ENCODE assay signal across 38 cellular contexts in genomic region chr12:4499186-4499585, GRCh38. TPM values are rescaled to one million over a fixed set of nuclear protein-coding genes. Genes with fewer than 3 reads are reported as not detected.
"Had no signal": no experiment of that assay in that cellular context is flagged by ENCODE, and none has a peak within 500 bp of the region (broad histone marks: within the 10 kb centered on the region; RNA-seq: fewer than 3 reads in every experiment).

No MANE protein-coding gene starts in this region.

- H3K27ac Mint-ChIP-seq: activated B cell treated with CpG ODN at 0.5 μM for 24 hours; activated CD8-positive, alpha-beta T cell treated with anti-CD3 and anti-CD28 coated beads for 36 hours; activated naive CD8-positive, alpha-beta T cell; activated T-helper 17 cell treated with anti-CD3 and anti-CD28 coated beads, Interleukin-2, amount 50 U/mL, for 72 hours; T-helper 17 cell; T-helper 2 cell treated with Interferon-gamma antibody and Interleukin-4, amounts not matched to agents 5 μg/mL and 100 μg/mL, for 36 hours had no signal

- H3K4me3 ChIP-seq: cardiac muscle cell, colonic mucosa, esophagus muscularis mucosa, gastroesophageal sphincter, heart right ventricle had no signal

- H3K4me3 Mint-ChIP-seq: activated B cell treated with CpG ODN at 0.5 μM for 24 hours; activated CD8-positive, alpha-beta T cell treated with anti-CD3 and anti-CD28 coated beads for 36 hours; activated naive CD8-positive, alpha-beta T cell; activated T-cell treated with anti-CD3 and anti-CD28 coated beads, Interleukin-2, amount 50 U/mL, for 4 hours; activated T-helper 17 cell treated with anti-CD3 and anti-CD28 coated beads, Interleukin-2, amount 50 U/mL, for 72 hours; T-helper 17 cell; T-helper 2 cell treated with Interferon-gamma antibody and Interleukin-4, amounts not matched to agents 5 μg/mL and 100 μg/mL, for 36 hours had no signal

- H3K9me3 Mint-ChIP-seq: activated B cell treated with CpG ODN at 0.5 μM for 24 hours; activated CD8-positive, alpha-beta T cell treated with anti-CD3 and anti-CD28 coated beads for 36 hours; activated T-cell treated with anti-CD3 and anti-CD28 coated beads, Interleukin-2, amount 50 U/mL, for 4 hours; activated T-helper 17 cell treated with anti-CD3 and anti-CD28 coated beads, Interleukin-2, amount 50 U/mL, for 72 hours; T-helper 2 cell treated with Interferon-gamma antibody and Interleukin-4, amounts not matched to agents 5 μg/mL and 100 μg/mL, for 36 hours had no signal

- ATAC-seq: activated CD4-positive, CD25-positive, alpha-beta regulatory T cell treated with anti-CD3 and anti-CD28 coated beads, Interleukin-2, amount 50 U/mL, for 24 hours; activated CD8-positive, alpha-beta T cell treated with anti-CD3 and anti-CD28 coated beads for 36 hours; activated T-cell treated with anti-CD3 and anti-CD28 coated beads, Interleukin-2, amount 50 U/mL, for 4 hours; activated T-helper 17 cell treated with anti-CD3 and anti-CD28 coated beads, Interleukin-2, amount 50 U/mL, for 72 hours; gastroesophageal sphincter; heart right ventricle; T-helper 17 cell had no signal

- H3K4me1 ChIP-seq: colonic mucosa, esophagus muscularis mucosa, gastroesophageal sphincter, heart right ventricle had no signal

- H3K27me3 ChIP-seq: brain microvascular endothelial cell, cardiac muscle cell, colonic mucosa, esophagus muscularis mucosa, gastroesophageal sphincter, heart right ventricle had no signal

- H3K9me3 ChIP-seq: colonic mucosa, esophagus muscularis mucosa, gastroesophageal sphincter, heart right ventricle had no signal

- FAIRE-seq: astrocyte, endometrium, endothelial cell of umbilical vein had no signal

- H3K36me3 ChIP-seq: colonic mucosa had no signal

- H3K27me3 Mint-ChIP-seq: activated B cell treated with CpG ODN at 0.5 μM for 24 hours; activated CD8-positive, alpha-beta T cell treated with anti-CD3 and anti-CD28 coated beads for 36 hours; activated naive CD8-positive, alpha-beta T cell; activated T-helper 17 cell treated with anti-CD3 and anti-CD28 coated beads, Interleukin-2, amount 50 U/mL, for 72 hours; T-helper 17 cell had no signal

- H3K27ac ChIP-seq: brain microvascular endothelial cell, cardiac muscle cell, colonic mucosa, esophagus muscularis mucosa, gastroesophageal sphincter, heart right ventricle, WERI-Rb-1 had no signal

- H3K4me1 Mint-ChIP-seq: activated B cell treated with CpG ODN at 0.5 μM for 24 hours had no signal

- DNase-seq: activated B cell treated with CpG ODN at 0.5 μM for 24 hours; activated CD4-positive, alpha-beta T cell treated with anti-CD3 and anti-CD28 coated beads for 48 hours; activated CD4-positive, alpha-beta T cell treated with anti-CD3 and anti-CD28 coated beads, Interleukin-2, amount 50 U/mL, for 1 hour; activated CD4-positive, alpha-beta T cell treated with anti-CD3 and anti-CD28 coated beads, Interleukin-2, amount 50 U/mL, for 48 hours; activated CD8-positive, alpha-beta memory T cell treated with anti-CD3 and anti-CD28 coated beads for 24 hours; activated CD8-positive, alpha-beta T cell treated with anti-CD3 and anti-CD28 coated beads for 36 hours; activated effector memory CD4-positive, alpha-beta T cell treated with Interleukin-2 at 50 U/mL for 16 hours; activated gamma-delta T cell treated with Interleukin-2 at 50 U/mL for 16 hours; activated naive CD4-positive, alpha-beta T cell treated with anti-CD3 and anti-CD28 coated beads, Interleukin-2, amount 50 U/mL, for 16 hours; activated naive CD4-positive, alpha-beta T cell treated with Interleukin-2 at 50 U/mL for 16 hours; activated T-cell treated with anti-CD3 and anti-CD28 coated beads, Interleukin-2, amount 50 U/mL, for 4 hours; amniotic stem cell; anterior cingulate cortex; brain microvascular endothelial cell; central memory CD4-positive, alpha-beta T cell; cerebellar nuclear complex; colonic mucosa; effector CD8-positive, alpha-beta T cell; erythroblast; foreskin melanocyte; heart right ventricle; T-helper 1 cell; T-helper 17 cell; T1000; WERI-Rb-1 had no signal

RNA-seq across cellular contexts. Expression of gene FGF6, which starts 53.6 kb away (rescaled TPM):
- total RNA-seq: activated B cell treated with CpG ODN at 0.5 μM for 24 hours; activated CD8-positive, alpha-beta T cell treated with anti-CD3 and anti-CD28 coated beads for 36 hours; activated T-cell treated with anti-CD3 and anti-CD28 coated beads, Interleukin-2, amount 50 U/mL, for 4 hours; activated T-helper 17 cell treated with anti-CD3 and anti-CD28 coated beads, Interleukin-2, amount 50 U/mL, for 72 hours; astrocyte; cardiac muscle cell; colonic mucosa; dermis microvascular lymphatic vessel endothelial cell; endothelial cell of umbilical vein; esophagus muscularis mucosa; gastroesophageal sphincter; glomerular endothelial cell; heart right ventricle; T-helper 17 cell had no signal
- polyA plus RNA-seq: adipose tissue, cardiac muscle cell, endothelial cell of umbilical vein, heart right ventricle had no signal
